In genomic region chr16:18930095-18930494, GRCh38 we compare ENCODE assay signal across 8 cellular contexts. TPM values are rescaled to one million over a fixed set of nuclear protein-coding genes. Genes with fewer than 3 reads are reported as not detected.
"Had no signal": no experiment of that assay in that cellular context is flagged by ENCODE, and none has a peak within 500 bp of the region (broad histone marks: within the 10 kb centered on the region; RNA-seq: fewer than 3 reads in every experiment).

No MANE protein-coding gene starts in this region.

RNA-seq across cellular contexts. Expression of gene TMC7, which starts 53.6 kb away (rescaled TPM):
- total RNA-seq: activated B cell treated with CpG ODN at 0.5 μM for 24 hours; activated CD4-positive, alpha-beta memory T cell treated with anti-CD3 and anti-CD28 coated beads for 36 hours; activated CD4-positive, alpha-beta T cell treated with anti-CD3 and anti-CD28 coated beads, Interleukin-2, amount 10 ng/mL, durations not matched to agents 24 days and 14 days; activated CD8-positive, alpha-beta memory T cell treated with anti-CD3 and anti-CD28 coated beads for 36 hours; activated CD8-positive, alpha-beta T cell treated with anti-CD3 and anti-CD28 coated beads for 36 hours; activated naive CD8-positive, alpha-beta T cell treated with anti-CD3 and anti-CD28 coated beads, Interleukin-2, amount 10 ng/mL, durations not matched to agents 7 days and 5 days; activated T-cell treated with anti-CD3 and anti-CD28 coated beads, Interleukin-2, amount 50 U/mL, for 4 hours; activated T-helper 2 cell treated with anti-CD3 and anti-CD28 coated beads, Interferon-gamma antibody, Interleukin-2, Interleukin-4, amounts not matched to agents 10 μg/mL and 5 μg/mL and 100 μg/mL, durations not matched to agents 14 hours and 24 hours and 36 hours had no signal
